In genomic region chr3:38648659-38649499, GRCh38 we compare ENCODE assay signal across 8 cellular contexts. TPM values are rescaled to one million over a fixed set of nuclear protein-coding genes. Genes with fewer than 3 reads are reported as not detected.
A peak's percentile ranks its signal among the peaks of the same experiment; 100 is the strongest.
DNase-seq lines count a peak whose midpoint lies in the region; ATAC-seq and TF ChIP-seq lines count a peak whose summit lies in the region.

No MANE protein-coding gene starts in this region.

- no peak overlapping the region for H3K27ac Mint-ChIP-seq in central memory CD8-positive, alpha-beta T cell (ENCODE audit: low read depth)
- no peak overlapping the region for H3K27ac Mint-ChIP-seq in naive thymus-derived CD4-positive, alpha-beta T cell

- no peaks in the 10 kb centered on the region for H3K36me3 ChIP-seq in naive thymus-derived CD4-positive, alpha-beta T cell (ENCODE audit: control insufficient read depth in 2 of 3, insufficient read depth in 3 of 3, low read length in 3 of 3)

- H3K9me3 Mint-ChIP-seq in central memory CD8-positive, alpha-beta T cell, result no peaks in the 10 kb centered on the region
- H3K9me3 Mint-ChIP-seq in naive thymus-derived CD4-positive, alpha-beta T cell, result peaks cover 0 to 3% (median 0%) of the 10 kb centered on the region in 11 donors

- H3K4me1 ChIP-seq in naive thymus-derived CD4-positive, alpha-beta T cell (ENCODE audit: control insufficient read depth in 2 of 2, insufficient read depth in 2 of 2, low read length in 2 of 2), result peaks cover 5 to 6% of the 10 kb centered on the region in 2 donors

- no peak overlapping the region for H3K4me3 Mint-ChIP-seq in central memory CD8-positive, alpha-beta T cell
- peak overlapping the region in 9 of 10 donors; percentile 72 to 86 (median 81) for H3K4me3 Mint-ChIP-seq in naive thymus-derived CD4-positive, alpha-beta T cell

- peaks cover 19% of the 10 kb centered on the region for H3K27me3 Mint-ChIP-seq in central memory CD8-positive, alpha-beta T cell
- H3K27me3 Mint-ChIP-seq in naive thymus-derived CD4-positive, alpha-beta T cell, result peaks cover 9 to 16% (median 10%) of the 10 kb centered on the region in 5 donors

- ATAC-seq in HG03159 (IDR thresholded peaks at IDR 0.05; ENCODE audit: unreplicated experiment), result peak; percentile 8
- peak; percentile 10 for ATAC-seq in central memory CD8-positive, alpha-beta T cell (replicated peaks; ENCODE audit: extremely low read depth, poor library complexity, severe bottlenecking)
- peak; percentile 5 for ATAC-seq in naive thymus-derived CD4-positive, alpha-beta T cell
- no peak for ATAC-seq in HG02840 (IDR thresholded peaks at IDR 0.05; ENCODE audit: low FRiP score, unreplicated experiment)
- no peak for ATAC-seq in GM19328 (IDR thresholded peaks at IDR 0.05; ENCODE audit: unreplicated experiment)

- H3K27me3 ChIP-seq in naive thymus-derived CD4-positive, alpha-beta T cell (ENCODE audit: control insufficient read depth in 2 of 2, insufficient read depth in 2 of 2, low read length in 2 of 2), result peaks cover 10 to 11% of the 10 kb centered on the region in 2 donors

- CTCF ChIA-PET in naive thymus-derived CD4-positive, alpha-beta T cell (lab: Charles Lee), result interaction anchor here (2.2 kb wide), 1 partner anchor 128 kb away, joined by 9 read pairs; no protein-coding TSS in a partner anchor

- peaks cover 5% of the 10 kb centered on the region for H3K4me1 Mint-ChIP-seq in central memory CD8-positive, alpha-beta T cell
- H3K4me1 Mint-ChIP-seq in naive thymus-derived CD4-positive, alpha-beta T cell, result peaks cover 0 to 8% (median 5%) of the 10 kb centered on the region in 7 donors

- POLR2A ChIA-PET in naive thymus-derived CD4-positive, alpha-beta T cell (lab: Charles Lee), result no interaction called here

- no peak overlapping the region for H3K27ac ChIP-seq in naive thymus-derived CD4-positive, alpha-beta T cell (ENCODE audit: low read depth, low read length)

- H3K36me3 Mint-ChIP-seq in central memory CD8-positive, alpha-beta T cell (ENCODE audit: insufficient read depth), result no peaks in the 10 kb centered on the region
- no peaks in the 10 kb centered on the region for H3K36me3 Mint-ChIP-seq in naive thymus-derived CD4-positive, alpha-beta T cell

- DNase-seq in AG10803 (ENCODE audit: low read depth) (no peak), NCI-H2029 treated with DMSO at 0.1 percent for 48 hours (lab: John Stamatoyannopoulos, UW) (no peak), glomerular visceral epithelial cell (ENCODE audit: extremely low spot score) (no peak)
- peak in 1 of 2 donors; percentile 9 for DNase-seq in central memory CD8-positive, alpha-beta T cell (ENCODE audit: low spot score in 2 of 2)
- DNase-seq in naive thymus-derived CD4-positive, alpha-beta T cell, result no peak

- H3K9me3 ChIP-seq in naive thymus-derived CD4-positive, alpha-beta T cell (ENCODE audit: control insufficient read depth in 2 of 3, low read length in 3 of 3), result no peaks in the 10 kb centered on the region

- intact Hi-C loops in naive thymus-derived CD4-positive, alpha-beta T cell (cut with micrococcal nuclease), result loop anchor here in 1 of 2 donors (5.0 kb wide), 2 partner anchors 193 to 403 kb away; partner anchors contain the start of genes SCN11A and WDR48

- no peak for TF ChIP-seq CTCF in AG10803 (conservative IDR thresholded peaks at IDR 0.05; ENCODE audit: low read length)

- H3K4me3 ChIP-seq in AG10803 (ENCODE audit: low read length), result peak overlapping the region; percentile 20; the same call in 1 of the 2 replicates
- H3K4me3 ChIP-seq in naive thymus-derived CD4-positive, alpha-beta T cell (ENCODE audit: low read length), result peak overlapping the region; percentile 6

RNA-seq across cellular contexts. Expression of gene SCN5A, which starts 0.6 kb away (rescaled TPM):
- under 1 TPM in 2 of 5 experiments, not detected in 3; 0.05 to 0.59 TPM for total RNA-seq in naive thymus-derived CD4-positive, alpha-beta T cell
- not detected for polyA plus RNA-seq in naive thymus-derived CD4-positive, alpha-beta T cell

Comparison
In these comparisons a context has a peak if more than half of its experiments do, and no peak if none do; other contexts are left out.
1. ATAC-seq: peak in HG03159 (single experiment), central memory CD8-positive, alpha-beta T cell (single experiment) and naive thymus-derived CD4-positive, alpha-beta T cell (single experiment); none in HG02840 (single experiment) and GM19328 (single experiment).